Comparison of ENCODE assay signal across 1 cellular context in the genomic region with DNA sequence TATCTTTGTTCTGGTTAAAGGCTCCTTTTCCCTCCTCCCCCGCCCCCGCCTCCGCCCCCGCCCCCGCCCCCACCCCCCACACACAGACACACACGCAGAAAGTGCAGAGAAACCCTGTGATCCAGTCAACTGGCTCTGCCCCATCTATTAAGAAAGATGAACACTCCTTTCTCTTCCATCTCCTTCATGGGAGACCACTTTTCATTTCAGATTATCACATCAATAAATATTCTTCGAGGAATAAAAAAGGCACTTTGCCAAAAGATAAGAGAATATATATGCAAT.
TF ChIP-seq lines count a peak whose summit lies in the region.

No MANE protein-coding gene starts in this region.

TF ChIP-seq in GM23338, 12 proteins besides CTCF, POLR2A, EP300 and RAD21 (continued from another document):
- TF ChIP-seq, protein P1, sequence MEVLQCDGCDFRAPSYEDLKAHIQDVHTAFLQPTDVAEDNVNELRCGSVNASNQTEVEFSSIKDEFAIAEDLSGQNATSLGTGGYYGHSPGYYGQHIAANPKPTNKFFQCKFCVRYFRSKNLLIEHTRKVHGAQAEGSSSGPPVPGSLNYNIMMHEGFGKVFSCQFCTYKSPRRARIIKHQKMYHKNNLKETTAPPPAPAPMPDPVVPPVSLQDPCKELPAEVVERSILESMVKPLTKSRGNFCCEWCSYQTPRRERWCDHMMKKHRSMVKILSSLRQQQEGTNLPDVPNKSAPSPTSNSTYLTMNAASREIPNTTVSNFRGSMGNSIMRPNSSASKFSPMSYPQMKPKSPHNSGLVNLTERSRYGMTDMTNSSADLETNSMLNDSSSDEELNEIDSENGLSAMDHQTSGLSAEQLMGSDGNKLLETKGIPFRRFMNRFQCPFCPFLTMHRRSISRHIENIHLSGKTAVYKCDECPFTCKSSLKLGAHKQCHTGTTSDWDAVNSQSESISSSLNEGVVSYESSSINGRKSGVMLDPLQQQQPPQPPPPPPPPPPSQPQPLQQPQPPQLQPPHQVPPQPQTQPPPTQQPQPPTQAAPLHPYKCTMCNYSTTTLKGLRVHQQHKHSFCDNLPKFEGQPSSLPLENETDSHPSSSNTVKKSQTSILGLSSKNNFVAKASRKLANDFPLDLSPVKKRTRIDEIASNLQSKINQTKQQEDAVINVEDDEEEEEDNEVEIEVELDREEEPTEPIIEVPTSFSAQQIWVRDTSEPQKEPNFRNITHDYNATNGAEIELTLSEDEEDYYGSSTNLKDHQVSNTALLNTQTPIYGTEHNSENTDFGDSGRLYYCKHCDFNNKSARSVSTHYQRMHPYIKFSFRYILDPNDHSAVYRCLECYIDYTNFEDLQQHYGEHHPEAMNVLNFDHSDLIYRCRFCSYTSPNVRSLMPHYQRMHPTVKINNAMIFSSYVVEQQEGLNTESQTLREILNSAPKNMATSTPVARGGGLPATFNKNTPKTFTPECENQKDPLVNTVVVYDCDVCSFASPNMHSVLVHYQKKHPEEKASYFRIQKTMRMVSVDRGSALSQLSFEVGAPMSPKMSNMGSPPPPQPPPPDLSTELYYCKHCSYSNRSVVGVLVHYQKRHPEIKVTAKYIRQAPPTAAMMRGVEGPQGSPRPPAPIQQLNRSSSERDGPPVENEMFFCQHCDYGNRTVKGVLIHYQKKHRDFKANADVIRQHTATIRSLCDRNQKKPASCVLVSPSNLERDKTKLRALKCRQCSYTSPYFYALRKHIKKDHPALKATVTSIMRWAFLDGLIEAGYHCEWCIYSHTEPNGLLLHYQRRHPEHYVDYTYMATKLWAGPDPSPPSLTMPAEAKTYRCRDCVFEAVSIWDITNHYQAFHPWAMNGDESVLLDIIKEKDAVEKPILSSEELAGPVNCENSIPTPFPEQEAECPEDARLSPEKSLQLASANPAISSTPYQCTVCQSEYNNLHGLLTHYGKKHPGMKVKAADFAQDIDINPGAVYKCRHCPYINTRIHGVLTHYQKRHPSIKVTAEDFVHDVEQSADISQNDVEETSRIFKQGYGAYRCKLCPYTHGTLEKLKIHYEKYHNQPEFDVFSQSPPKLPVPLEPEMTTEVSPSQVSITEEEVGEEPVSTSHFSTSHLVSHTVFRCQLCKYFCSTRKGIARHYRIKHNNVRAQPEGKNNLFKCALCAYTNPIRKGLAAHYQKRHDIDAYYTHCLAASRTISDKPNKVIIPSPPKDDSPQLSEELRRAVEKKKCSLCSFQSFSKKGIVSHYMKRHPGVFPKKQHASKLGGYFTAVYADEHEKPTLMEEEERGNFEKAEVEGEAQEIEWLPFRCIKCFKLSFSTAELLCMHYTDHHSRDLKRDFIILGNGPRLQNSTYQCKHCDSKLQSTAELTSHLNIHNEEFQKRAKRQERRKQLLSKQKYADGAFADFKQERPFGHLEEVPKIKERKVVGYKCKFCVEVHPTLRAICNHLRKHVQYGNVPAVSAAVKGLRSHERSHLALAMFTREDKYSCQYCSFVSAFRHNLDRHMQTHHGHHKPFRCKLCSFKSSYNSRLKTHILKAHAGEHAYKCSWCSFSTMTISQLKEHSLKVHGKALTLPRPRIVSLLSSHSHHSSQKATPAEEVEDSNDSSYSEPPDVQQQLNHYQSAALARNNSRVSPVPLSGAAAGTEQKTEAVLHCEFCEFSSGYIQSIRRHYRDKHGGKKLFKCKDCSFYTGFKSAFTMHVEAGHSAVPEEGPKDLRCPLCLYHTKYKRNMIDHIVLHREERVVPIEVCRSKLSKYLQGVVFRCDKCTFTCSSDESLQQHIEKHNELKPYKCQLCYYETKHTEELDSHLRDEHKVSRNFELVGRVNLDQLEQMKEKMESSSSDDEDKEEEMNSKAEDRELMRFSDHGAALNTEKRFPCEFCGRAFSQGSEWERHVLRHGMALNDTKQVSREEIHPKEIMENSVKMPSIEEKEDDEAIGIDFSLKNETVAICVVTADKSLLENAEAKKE (CRISPR knock-in tag; IDR thresholded peaks at IDR 0.05), result no peak
- no peak for TF ChIP-seq POLR2AphosphoS5 (IDR thresholded peaks at IDR 0.05; ENCODE audit: low read depth)
- no peak for TF ChIP-seq ZNF114 (CRISPR knock-in tag; IDR thresholded peaks at IDR 0.05)
- TF ChIP-seq, protein P2, sequence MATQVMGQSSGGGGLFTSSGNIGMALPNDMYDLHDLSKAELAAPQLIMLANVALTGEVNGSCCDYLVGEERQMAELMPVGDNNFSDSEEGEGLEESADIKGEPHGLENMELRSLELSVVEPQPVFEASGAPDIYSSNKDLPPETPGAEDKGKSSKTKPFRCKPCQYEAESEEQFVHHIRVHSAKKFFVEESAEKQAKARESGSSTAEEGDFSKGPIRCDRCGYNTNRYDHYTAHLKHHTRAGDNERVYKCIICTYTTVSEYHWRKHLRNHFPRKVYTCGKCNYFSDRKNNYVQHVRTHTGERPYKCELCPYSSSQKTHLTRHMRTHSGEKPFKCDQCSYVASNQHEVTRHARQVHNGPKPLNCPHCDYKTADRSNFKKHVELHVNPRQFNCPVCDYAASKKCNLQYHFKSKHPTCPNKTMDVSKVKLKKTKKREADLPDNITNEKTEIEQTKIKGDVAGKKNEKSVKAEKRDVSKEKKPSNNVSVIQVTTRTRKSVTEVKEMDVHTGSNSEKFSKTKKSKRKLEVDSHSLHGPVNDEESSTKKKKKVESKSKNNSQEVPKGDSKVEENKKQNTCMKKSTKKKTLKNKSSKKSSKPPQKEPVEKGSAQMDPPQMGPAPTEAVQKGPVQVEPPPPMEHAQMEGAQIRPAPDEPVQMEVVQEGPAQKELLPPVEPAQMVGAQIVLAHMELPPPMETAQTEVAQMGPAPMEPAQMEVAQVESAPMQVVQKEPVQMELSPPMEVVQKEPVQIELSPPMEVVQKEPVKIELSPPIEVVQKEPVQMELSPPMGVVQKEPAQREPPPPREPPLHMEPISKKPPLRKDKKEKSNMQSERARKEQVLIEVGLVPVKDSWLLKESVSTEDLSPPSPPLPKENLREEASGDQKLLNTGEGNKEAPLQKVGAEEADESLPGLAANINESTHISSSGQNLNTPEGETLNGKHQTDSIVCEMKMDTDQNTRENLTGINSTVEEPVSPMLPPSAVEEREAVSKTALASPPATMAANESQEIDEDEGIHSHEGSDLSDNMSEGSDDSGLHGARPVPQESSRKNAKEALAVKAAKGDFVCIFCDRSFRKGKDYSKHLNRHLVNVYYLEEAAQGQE (IDR thresholded peaks at IDR 0.05; ENCODE audit: unreplicated experiment), result no peak
- TF ChIP-seq JUNB (IDR thresholded peaks at IDR 0.05; ENCODE audit: unreplicated experiment), result no peak
